1 cellular context compared by ENCODE assay signal in the genomic region with DNA sequence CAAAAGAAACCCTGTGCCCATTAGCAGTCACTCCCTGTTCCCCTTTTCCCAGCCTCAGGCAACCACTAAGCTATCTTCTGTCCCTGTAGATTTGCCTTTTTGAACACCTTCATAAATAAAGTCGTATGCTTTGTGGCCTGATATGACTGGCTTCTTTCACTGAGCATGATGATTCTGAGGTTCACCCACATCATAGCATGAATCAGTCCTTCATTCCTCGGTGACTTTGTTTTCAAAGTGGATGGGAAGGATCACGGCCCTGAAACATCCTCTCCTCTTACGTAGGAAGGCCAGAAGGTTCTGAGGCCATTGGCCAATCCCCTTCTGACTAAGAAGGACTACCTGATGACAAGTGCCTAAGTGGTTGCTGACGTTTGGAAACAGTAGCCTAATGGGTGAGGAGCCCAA.
A peak's percentile ranks its signal among the peaks of the same experiment; 100 is the strongest.
TF ChIP-seq lines count a peak whose summit lies in the region.

No MANE protein-coding gene starts in this region.

TF ChIP-seq in GM12878, 131 proteins besides CTCF, POLR2A, EP300 and RAD21:
- TF ChIP-seq ZNF207 (IDR thresholded peaks at IDR 0.05; ENCODE audit: borderline replicate concordance) (no peak), MEF2B (IDR thresholded peaks at IDR 0.05; ENCODE audit: partially characterized antibody, poor library complexity, severe bottlenecking) (peak; percentile 33), RUNX3 (IDR thresholded peaks at IDR 0.05; ENCODE audit: low read length) (peak; percentile 19; the same call in 1 of the 2 replicates), IKZF2 (IDR thresholded peaks at IDR 0.05) (peak in 1 of 2 experiments; percentile 35; a peak in 1 of 4 replicates), MTA2 (IDR thresholded peaks at IDR 0.05; ENCODE audit: low read depth) (peak; percentile 52; the same call in 1 of the 2 replicates), JUNB (IDR thresholded peaks at IDR 0.05) (no peak), ZNF622 (IDR thresholded peaks at IDR 0.05) (no peak), SPI1 (IDR thresholded peaks at IDR 0.05; ENCODE audit: borderline replicate concordance, insufficient read depth, low read depth, low read length) (peak; percentile 75; the same call in 1 of the 2 replicates), RFX5 (IDR thresholded peaks at IDR 0.05; ENCODE audit: low read depth, low read length) (no peak)
TF ChIP-seq in GM12878: peak in this region for 5.
